21 cellular contexts compared by ENCODE assay signal in the genomic region with DNA sequence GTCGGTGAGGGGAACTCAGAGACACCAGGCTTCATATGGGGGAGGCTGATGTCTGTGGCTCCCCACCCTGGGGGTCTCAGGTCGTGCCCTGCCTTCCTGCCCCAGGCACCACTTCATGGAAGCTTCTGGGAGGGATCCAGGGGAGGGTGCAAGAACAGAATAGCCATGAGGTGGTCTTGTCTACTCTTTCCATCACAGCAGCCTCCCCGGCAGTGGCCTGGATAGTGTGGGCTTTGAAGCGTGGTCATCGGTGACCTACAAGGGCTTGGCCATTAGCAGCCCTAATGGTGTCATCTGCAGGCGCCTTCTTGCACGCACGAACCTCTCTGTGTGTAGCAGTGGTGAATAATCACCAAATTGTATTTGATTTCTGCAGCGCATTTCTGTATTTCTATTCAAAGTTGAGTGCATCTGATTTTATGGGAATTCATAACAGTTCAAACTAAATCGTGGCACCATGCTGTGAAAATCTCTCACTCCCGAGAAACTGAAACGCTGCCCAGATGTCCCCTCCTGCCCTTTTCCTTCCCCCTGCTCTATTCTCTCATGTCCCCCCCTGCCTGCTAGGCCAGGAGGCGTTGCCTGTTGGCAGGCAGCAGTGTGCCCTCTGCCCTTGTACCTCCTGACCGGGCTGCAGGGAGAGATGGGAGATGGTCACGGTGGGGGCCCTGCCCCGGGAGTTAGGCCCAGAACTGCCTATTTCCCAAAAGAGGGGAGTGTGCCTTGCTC. TPM values are rescaled to one million over a fixed set of nuclear protein-coding genes. Genes with fewer than 3 reads are reported as not detected.
DNase-seq lines count a peak whose midpoint lies in the region; ATAC-seq and TF ChIP-seq lines count a peak whose summit lies in the region.
"Had no signal": no experiment of that assay in that cellular context is flagged by ENCODE, and none has a peak within 500 bp of the region (broad histone marks: within the 10 kb centered on the region; RNA-seq: fewer than 3 reads in every experiment).

No MANE protein-coding gene starts in this region.

- no peak for TF ChIP-seq CTCF in endodermal cell (conservative IDR thresholded peaks at IDR 0.05)
- TF ChIP-seq CTCF in omental fat pad (IDR thresholded peaks at IDR 0.05) = no peak

- H2AK5ac ChIP-seq in mesendoderm (ENCODE audit: low read length) = no peak overlapping the region

- H3K4me3 Mint-ChIP-seq in endodermal cell = no peak overlapping the region
- H3K4me3 Mint-ChIP-seq: CD14-positive monocyte; effector memory CD8-positive, alpha-beta T cell; T-helper 17 cell had no signal

- H3K4ac ChIP-seq in mesendoderm (ENCODE audit: low read depth, low read length) = no peak overlapping the region

- H3K27ac ChIP-seq in right cardiac atrium (ENCODE audit: low read length) = no peak overlapping the region
- H3K27ac ChIP-seq in endodermal cell (ENCODE audit: low read depth, low read length) = no peak overlapping the region
- H3K27ac ChIP-seq in mesendoderm (ENCODE audit: low read depth, low read length) = no peak overlapping the region
- H3K27ac ChIP-seq: parathyroid adenoma, WERI-Rb-1 had no signal

- no peak overlapping the region for H3K18ac ChIP-seq in mesendoderm (ENCODE audit: low read length)

- H3K27me3 Mint-ChIP-seq in endodermal cell (ENCODE audit: insufficient read depth) = no peaks in the 10 kb centered on the region

- H3K56ac ChIP-seq in mesendoderm (ENCODE audit: low read length) = no peak overlapping the region

- no peak overlapping the region for H2BK120ac ChIP-seq in mesendoderm (ENCODE audit: low read depth, low read length)

- DNase-seq in right cardiac atrium (peak in 1 of 3 donors; percentile 69), Right ventricle myocardium inferior (ENCODE audit: missing footprints) (no peak), endodermal cell (peak; percentile 29), omental fat pad (ENCODE audit: low spot score) (peak; percentile 4), mesendoderm (no peak), EL (no peak), Right ventricle myocardium superior (no peak)
- DNase-seq: activated naive CD4-positive, alpha-beta T cell; cerebellar nuclear complex; DMS153; effector memory CD8-positive, alpha-beta T cell; NCI-H2029 treated with DMSO at 0.1 percent for 48 hours; NCI-H510A; SIG-M5; small intestine; stimulated activated CD4-positive, alpha-beta T cell treated with anti-CD3 and anti-CD28 coated beads, Interleukin-4, amount 100 ng/mL, for 1 hour; T-helper 17 cell; WERI-Rb-1 had no signal

- H3K36me3 Mint-ChIP-seq in endodermal cell (ENCODE audit: low read depth) = no peaks in the 10 kb centered on the region
- H3K36me3 Mint-ChIP-seq: CD14-positive monocyte had no signal

- no peaks in the 10 kb centered on the region for H3K9me3 Mint-ChIP-seq in endodermal cell
- H3K9me3 Mint-ChIP-seq: CD14-positive monocyte; effector memory CD8-positive, alpha-beta T cell had no signal

- 59% methylated on average over 16 of the region's 16 CpGs for WGBS in right cardiac atrium
- WGBS in endodermal cell (ENCODE audit: insufficient coverage in 1 of 2, insufficient read length in 1 of 2), 2 experiments = 89 to 92% methylated on average over 14 to 16 of the region's 16 CpGs
- WGBS in mesendoderm (ENCODE audit: extremely low coverage, insufficient coverage, low lambda C conversion rate) = no CpG with 5 or more reads among the region's 16 CpGs

- H3K23ac ChIP-seq in mesendoderm (ENCODE audit: low read length) = no peak overlapping the region

- H3K79me1 ChIP-seq in mesendoderm (ENCODE audit: low read length) = no peaks in the 10 kb centered on the region

- no peaks in the 10 kb centered on the region for H3K79me2 ChIP-seq in mesendoderm (ENCODE audit: control insufficient read depth, insufficient read depth, low read length)

- H2BK15ac ChIP-seq in mesendoderm (replicated peaks; ENCODE audit: low read depth) = no peak overlapping the region

- H3K9me3 ChIP-seq in right cardiac atrium (ENCODE audit: control insufficient read depth, low read length) (no peaks in the 10 kb centered on the region), endodermal cell (ENCODE audit: control insufficient read depth, low read length) (no peaks in the 10 kb centered on the region)

- H3K4me1 ChIP-seq in right cardiac atrium (ENCODE audit: control insufficient read depth, insufficient read depth, low read length) = peaks cover 9% of the 10 kb centered on the region
- H3K4me1 ChIP-seq in endodermal cell (ENCODE audit: control insufficient read depth, insufficient read depth, low read length) = no peaks in the 10 kb centered on the region
- no peaks in the 10 kb centered on the region for H3K4me1 ChIP-seq in mesendoderm (ENCODE audit: control insufficient read depth, low read depth, low read length)
- H3K4me1 ChIP-seq: parathyroid adenoma had no signal

- H3K36me3 ChIP-seq in endodermal cell (ENCODE audit: control insufficient read depth, insufficient read depth, low read length) (no peaks in the 10 kb centered on the region), mesendoderm (ENCODE audit: control insufficient read depth, insufficient read depth, low read length) (no peaks in the 10 kb centered on the region)

- peak; percentile 35 to 52 for ATAC-seq in right cardiac atrium
- ATAC-seq in Right ventricle myocardium inferior = no peak
- ATAC-seq in omental fat pad (ENCODE audit: low FRiP score) = no peak
- ATAC-seq in HG03571 (IDR thresholded peaks at IDR 0.05; ENCODE audit: unreplicated experiment) = no peak
- no peak for ATAC-seq in Right ventricle myocardium superior (ENCODE audit: poor library complexity)
- ATAC-seq: effector memory CD8-positive, alpha-beta T cell; T-helper 17 cell had no signal

- intact Hi-C loops in right cardiac atrium (cut with DNase I) (no loop called here), Right ventricle myocardium inferior (cut with DNase I) (no loop called here), Right ventricle myocardium superior (cut with DNase I) (no loop called here)

- no peak overlapping the region for H2BK5ac ChIP-seq in mesendoderm (ENCODE audit: low read length)

- no peak overlapping the region for H3K27ac Mint-ChIP-seq in endodermal cell
- H3K27ac Mint-ChIP-seq: effector memory CD8-positive, alpha-beta T cell; T-helper 17 cell had no signal

- no peak overlapping the region for H4K5ac ChIP-seq in mesendoderm (ENCODE audit: low read length)

- H3K9ac ChIP-seq in endodermal cell (ENCODE audit: extremely low read depth, low read length, poor library complexity, severe bottlenecking) = no peak overlapping the region
- no peak overlapping the region for H3K9ac ChIP-seq in mesendoderm (ENCODE audit: low read length)
- H3K9ac ChIP-seq: parathyroid adenoma had no signal

- H4K8ac ChIP-seq in mesendoderm (ENCODE audit: low read depth, low read length) = no peak overlapping the region

- H3K4me1 Mint-ChIP-seq in endodermal cell = peaks cover 2% of the 10 kb centered on the region

- H3K4me2 ChIP-seq in mesendoderm (ENCODE audit: low read length) = no peak overlapping the region

- H3K4me3 ChIP-seq in right cardiac atrium (ENCODE audit: low read length) (no peak overlapping the region), endodermal cell (ENCODE audit: low read length) (no peak overlapping the region), mesendoderm (ENCODE audit: low read length) (no peak overlapping the region)

- H3K27me3 ChIP-seq in right cardiac atrium (ENCODE audit: control insufficient read depth, insufficient read depth) (no peaks in the 10 kb centered on the region), endodermal cell (ENCODE audit: control insufficient read depth, insufficient read depth, low read length, poor library complexity, severe bottlenecking) (no peaks in the 10 kb centered on the region), mesendoderm (ENCODE audit: insufficient read depth, low read length, poor library complexity) (no peaks in the 10 kb centered on the region)

RNA-seq across cellular contexts. Expression of a gene that starts 34.7 kb away (rescaled TPM):
- 1 to 10 TPM; 2.4 to 6.3 (median 5.6) TPM for total RNA-seq in right cardiac atrium
- polyA plus RNA-seq in right cardiac atrium = 2.9 TPM
- total RNA-seq in Right ventricle myocardium inferior = 4.8 TPM
- total RNA-seq in endodermal cell = 1 to 10 TPM; 2.1 to 4.2 TPM
- polyA plus RNA-seq in endodermal cell (2013, experiment 1 of 2) = 9.2 TPM
- polyA plus RNA-seq in endodermal cell (2013, experiment 2 of 2) = 10.8 TPM
- total RNA-seq in omental fat pad = 10 to 100 TPM; 25.3 to 41.9 (median 34.4) TPM
- polyA plus RNA-seq in mesendoderm (2013, experiment 1 of 2) = 2.1 TPM
- 1.7 TPM for polyA plus RNA-seq in mesendoderm (2013, experiment 2 of 2)
- 3.7 TPM for total RNA-seq in Right ventricle myocardium superior

Comparison
In these comparisons a context has a peak if more than half of its experiments do, and no peak if none do; other contexts are left out.
1. ATAC-seq: peak in right cardiac atrium (2 of 2); none in Right ventricle myocardium inferior (single experiment), omental fat pad (single experiment), HG03571 (single experiment) and Right ventricle myocardium superior (single experiment).
2. DNase-seq: peak in endodermal cell (single experiment) and omental fat pad (single experiment); none in Right ventricle myocardium inferior (single experiment), mesendoderm (single experiment), EL (single experiment) and Right ventricle myocardium superior (single experiment).